In genomic region chr15:66685638-66686150, GRCh38 we compare ENCODE assay signal across 12 cellular contexts. TPM values are rescaled to one million over a fixed set of nuclear protein-coding genes. Genes with fewer than 3 reads are reported as not detected.
DNase-seq lines count a peak whose midpoint lies in the region; ATAC-seq and TF ChIP-seq lines count a peak whose summit lies in the region.
"Had no signal": no experiment of that assay in that cellular context is flagged by ENCODE, and none has a peak within 500 bp of the region (broad histone marks: within the 10 kb centered on the region; RNA-seq: fewer than 3 reads in every experiment).

No MANE protein-coding gene starts in this region.

- intact Hi-C loops in esophagus muscularis mucosa (cut with DNase I): no loop called here

- H3K4me3 ChIP-seq in AG04450 (ENCODE audit: low read depth, low read length) (no peak overlapping the region), GM23338 (no peak overlapping the region), fibroblast of the aortic adventitia (ENCODE audit: low read depth, low read length) (no peak overlapping the region), esophagus muscularis mucosa (no peak overlapping the region)
- H3K4me3 ChIP-seq: uterus had no signal

- DNase-seq in AG04450 (ENCODE audit: low read depth, low spot score) (no peak), GM23338 (ENCODE audit: low spot score) (no peak), fibroblast of the aortic adventitia (ENCODE audit: low read depth) (no peak), esophagus muscularis mucosa (ENCODE audit: extremely low spot score) (no peak), NCI-H1092 treated with DMSO at 0.1 percent for 48 hours (lab: John Stamatoyannopoulos, UW) (no peak), NCI-H2107 (lab: John Stamatoyannopoulos, UW) (no peak)
- DNase-seq: RPMI8226, small intestine, uterus had no signal

- peaks cover 12% of the 10 kb centered on the region for H3K9me3 ChIP-seq in AG04450 (ENCODE audit: control insufficient read depth, insufficient read depth, low read length)
- H3K9me3 ChIP-seq in esophagus muscularis mucosa: peaks cover 0 to 9% (median 5%) of the 10 kb centered on the region in 4 donors
- H3K9me3 ChIP-seq: uterus had no signal

- TF ChIP-seq EP300 in esophagus muscularis mucosa (IDR thresholded peaks at IDR 0.05): no peak

- H3K9me3 Mint-ChIP-seq in GM23338: peaks cover 11% of the 10 kb centered on the region

- no peak overlapping the region for H2AFZ ChIP-seq in GM23338

- 86% methylated on average over 4 of the region's 5 CpGs for WGBS in esophagus muscularis mucosa

- peak; percentile 50 for TF ChIP-seq CTCF in AG04450 (IDR thresholded peaks at IDR 0.05; ENCODE audit: low read depth, low read length)
- TF ChIP-seq CTCF in GM23338 (conservative IDR thresholded peaks at IDR 0.05; ENCODE audit: low read depth in 2 of 2): peak; percentile 44 to 61
- peak; percentile 49 for TF ChIP-seq CTCF in fibroblast of the aortic adventitia (IDR thresholded peaks at IDR 0.05; ENCODE audit: insufficient read depth, low read length)
- TF ChIP-seq CTCF in esophagus muscularis mucosa (IDR thresholded peaks at IDR 0.05): no peak

- TF ChIP-seq POLR2A in esophagus muscularis mucosa (IDR thresholded peaks at IDR 0.05; ENCODE audit: low read depth): no peak

- POLR2A ChIA-PET in AG04450 (lab: Yijun Ruan, JAX): interaction anchor here (0.6 to 0.7 kb wide), 2 partner anchors 30 to 100 kb away, joined by 3 to 8 read pairs; no protein-coding TSS in a partner anchor

- H3K4me2 ChIP-seq in GM23338: no peak overlapping the region

- H3K36me3 Mint-ChIP-seq in GM23338 (ENCODE audit: low read depth): peaks cover 9% of the 10 kb centered on the region

- H3K9me2 ChIP-seq in GM23338 (ENCODE audit: insufficient read depth): no peaks in the 10 kb centered on the region

- H3K4me1 ChIP-seq in GM23338 (ENCODE audit: insufficient read depth) (no peaks in the 10 kb centered on the region), esophagus muscularis mucosa (no peaks in the 10 kb centered on the region)
- H3K4me1 ChIP-seq: uterus had no signal

- peaks cover 3% of the 10 kb centered on the region for H3K27me3 Mint-ChIP-seq in GM23338 (ENCODE audit: insufficient read depth, low read depth, poor library complexity)

- no peaks in the 10 kb centered on the region for H3K79me2 ChIP-seq in GM23338 (replicated peaks; ENCODE audit: insufficient read depth)

- CTCF ChIA-PET in AG04450 (lab: Charles Lee): interaction anchor here (0.9 to 2.3 kb wide), 2 partner anchors 13 to 34 kb away, joined by 4 to 11 read pairs; no protein-coding TSS in a partner anchor

- H3K4me3 Mint-ChIP-seq in GM23338: no peak overlapping the region
- H3K4me3 Mint-ChIP-seq: CD4-positive, CD25-positive, alpha-beta regulatory T cell had no signal

- H3K36me3 ChIP-seq in GM23338 (ENCODE audit: insufficient read depth) (no peaks in the 10 kb centered on the region), esophagus muscularis mucosa (no peaks in the 10 kb centered on the region)
- H3K36me3 ChIP-seq: uterus had no signal

- no peaks in the 10 kb centered on the region for H3K4me1 Mint-ChIP-seq in GM23338

- no peaks in the 10 kb centered on the region for H3F3A ChIP-seq in GM23338 (replicated peaks; ENCODE audit: low read depth)

- ATAC-seq in GM23338: no peak
- ATAC-seq in SK-N-SH treated with all-trans-retinoic acid at 6 μM for 48 hours: peak; percentile 64; the same call in 2 of the 3 replicates
- ATAC-seq in HG03565 (IDR thresholded peaks at IDR 0.05; ENCODE audit: unreplicated experiment): no peak

- no peaks in the 10 kb centered on the region for H3K27me3 ChIP-seq in AG04450 (ENCODE audit: control insufficient read depth, insufficient read depth, low read length)
- H3K27me3 ChIP-seq in GM23338 (ENCODE audit: insufficient read depth): no peaks in the 10 kb centered on the region
- no peaks in the 10 kb centered on the region for H3K27me3 ChIP-seq in esophagus muscularis mucosa
- H3K27me3 ChIP-seq: uterus had no signal

- H3K27ac Mint-ChIP-seq in GM23338: no peak overlapping the region

- no peaks in the 10 kb centered on the region for H4K20me1 ChIP-seq in GM23338 (replicated peaks; ENCODE audit: insufficient read depth)

- H3K27ac ChIP-seq in AG04450 (ENCODE audit: low read depth, low read length) (no peak overlapping the region), GM23338 (ENCODE audit: low read depth) (no peak overlapping the region), esophagus muscularis mucosa (replicated peaks in 1 of 4) (no peak overlapping the region)
- H3K27ac ChIP-seq: uterus had no signal

TF ChIP-seq in GM23338, 12 proteins besides CTCF, POLR2A, EP300 and RAD21:
- no peak for TF ChIP-seq ETS1 (IDR thresholded peaks at IDR 0.05)

TF ChIP-seq in SK-N-SH treated with all-trans-retinoic acid at 6 μM for 48 hours, 23 proteins besides CTCF, POLR2A, EP300 and RAD21 (continues in another document):
- no peak for TF ChIP-seq ZNF565 (CRISPR knock-in tag; conservative IDR thresholded peaks at IDR 0.05; ENCODE audit: low read depth)
- no peak for TF ChIP-seq ESRRG (CRISPR knock-in tag; IDR thresholded peaks at IDR 0.05)
- TF ChIP-seq PPARA (CRISPR knock-in tag; IDR thresholded peaks at IDR 0.05; ENCODE audit: borderline replicate concordance): no peak
- no peak for TF ChIP-seq CSDC2 (CRISPR knock-in tag; IDR thresholded peaks at IDR 0.05)
- TF ChIP-seq POU6F1 (CRISPR knock-in tag; IDR thresholded peaks at IDR 0.05; ENCODE audit: borderline replicate concordance, low read depth): no peak
- TF ChIP-seq TOX (CRISPR knock-in tag; IDR thresholded peaks at IDR 0.05; ENCODE audit: borderline replicate concordance): no peak
- TF ChIP-seq ZNF70 (CRISPR knock-in tag; IDR thresholded peaks at IDR 0.05): no peak
- TF ChIP-seq CSRNP3 (CRISPR knock-in tag; IDR thresholded peaks at IDR 0.05): no peak
- no peak for TF ChIP-seq ARNTL (CRISPR knock-in tag; IDR thresholded peaks at IDR 0.05; ENCODE audit: borderline replicate concordance, low read depth)
- TF ChIP-seq GLIS3 (CRISPR knock-in tag; IDR thresholded peaks at IDR 0.05): no peak
- TF ChIP-seq SNAI2 (CRISPR knock-in tag; IDR thresholded peaks at IDR 0.05): no peak
- TF ChIP-seq ZC3H10 (CRISPR knock-in tag; IDR thresholded peaks at IDR 0.05): no peak
- TF ChIP-seq, protein P1, sequence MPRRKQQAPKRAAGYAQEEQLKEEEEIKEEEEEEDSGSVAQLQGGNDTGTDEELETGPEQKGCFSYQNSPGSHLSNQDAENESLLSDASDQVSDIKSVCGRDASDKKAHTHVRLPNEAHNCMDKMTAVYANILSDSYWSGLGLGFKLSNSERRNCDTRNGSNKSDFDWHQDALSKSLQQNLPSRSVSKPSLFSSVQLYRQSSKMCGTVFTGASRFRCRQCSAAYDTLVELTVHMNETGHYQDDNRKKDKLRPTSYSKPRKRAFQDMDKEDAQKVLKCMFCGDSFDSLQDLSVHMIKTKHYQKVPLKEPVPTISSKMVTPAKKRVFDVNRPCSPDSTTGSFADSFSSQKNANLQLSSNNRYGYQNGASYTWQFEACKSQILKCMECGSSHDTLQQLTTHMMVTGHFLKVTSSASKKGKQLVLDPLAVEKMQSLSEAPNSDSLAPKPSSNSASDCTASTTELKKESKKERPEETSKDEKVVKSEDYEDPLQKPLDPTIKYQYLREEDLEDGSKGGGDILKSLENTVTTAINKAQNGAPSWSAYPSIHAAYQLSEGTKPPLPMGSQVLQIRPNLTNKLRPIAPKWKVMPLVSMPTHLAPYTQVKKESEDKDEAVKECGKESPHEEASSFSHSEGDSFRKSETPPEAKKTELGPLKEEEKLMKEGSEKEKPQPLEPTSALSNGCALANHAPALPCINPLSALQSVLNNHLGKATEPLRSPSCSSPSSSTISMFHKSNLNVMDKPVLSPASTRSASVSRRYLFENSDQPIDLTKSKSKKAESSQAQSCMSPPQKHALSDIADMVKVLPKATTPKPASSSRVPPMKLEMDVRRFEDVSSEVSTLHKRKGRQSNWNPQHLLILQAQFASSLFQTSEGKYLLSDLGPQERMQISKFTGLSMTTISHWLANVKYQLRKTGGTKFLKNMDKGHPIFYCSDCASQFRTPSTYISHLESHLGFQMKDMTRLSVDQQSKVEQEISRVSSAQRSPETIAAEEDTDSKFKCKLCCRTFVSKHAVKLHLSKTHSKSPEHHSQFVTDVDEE (CRISPR knock-in tag; IDR thresholded peaks at IDR 0.05): no peak

RNA-seq across cellular contexts. Expression of gene SMAD6, which starts 16.3 kb away (rescaled TPM):
- polyA plus RNA-seq in AG04450 (2011; rRNA removed) (1.8 and 2.2 TPM in 2 replicates), GM23338 (2016; fragmentation: Nextera tagmentation; extraction: Ambion mirVana) (1.6 and 2.1 TPM in 2 replicates)
- 4.9 and 6.2 TPM in 2 replicates for polyA minus RNA-seq in AG04450 (2011; rRNA and poly(A)+ RNA removed)
- total RNA-seq in GM23338 (2014; rRNA removed; shearing (Covaris generic)): 11.9 and 15.7 TPM in 2 replicates
- total RNA-seq in fibroblast of the aortic adventitia (ENCODE audit: low replicate concordance) (17.4 and 27.2 TPM in 2 replicates), esophagus muscularis mucosa (10 to 100 TPM in 3 of 4 donors, 1 to 10 TPM in 1; 9.4 to 18.9 (median 14.3) TPM)
- polyA plus RNA-seq: CD4-positive, CD25-positive, alpha-beta regulatory T cell had no signal

Comparison
In these comparisons a context has a peak if more than half of its experiments do, and no peak if none do; other contexts are left out.
1. CTCF ChIP-seq: peak in AG04450 (single experiment), GM23338 (2 of 2) and fibroblast of the aortic adventitia (single experiment); none in esophagus muscularis mucosa (0 of 3).